8 cellular contexts compared by ENCODE assay signal in genomic region chr11:12066799-12067508, GRCh38. TPM values are rescaled to one million over a fixed set of nuclear protein-coding genes. Genes with fewer than 3 reads are reported as not detected.
DNase-seq lines count a peak whose midpoint lies in the region; ATAC-seq and TF ChIP-seq lines count a peak whose summit lies in the region.

No MANE protein-coding gene starts in this region.

- TF ChIP-seq POLR2A in ovary (IDR thresholded peaks at IDR 0.05) = no peak

- WGBS in mesendoderm (ENCODE audit: extremely low coverage, insufficient coverage, low lambda C conversion rate) = no CpG with 5 or more reads among the region's 8 CpGs
- WGBS in ovary, 3 donors = 38 to 49% (median 45%) methylated on average over 8 of the region's 8 CpGs

- no peaks in the 10 kb centered on the region for H3K79me2 ChIP-seq in mesendoderm (ENCODE audit: control insufficient read depth, insufficient read depth, low read length)

- no peak overlapping the region for H3K4ac ChIP-seq in mesendoderm (ENCODE audit: low read depth, low read length)

- peak; percentile 43 for DNase-seq in AG20443 (ENCODE audit: low spot score)
- DNase-seq in LoVo (ENCODE audit: low spot score) = peak; percentile 49
- peak; percentile 98 for DNase-seq in mesendoderm
- DNase-seq in GM19240 (ENCODE audit: insufficient read length, low spot score) = no peak
- DNase-seq in ovary = no peak
- DNase-seq in CD14-positive monocyte (ENCODE audit: low spot score) = no peak

- H3K4me1 Mint-ChIP-seq in brain (peaks cover 33% of the 10 kb centered on the region), CD14-positive monocyte (peaks cover 29% of the 10 kb centered on the region)

- no peak for TF ChIP-seq EP300 in ovary (IDR thresholded peaks at IDR 0.05)

- H3K56ac ChIP-seq in mesendoderm (ENCODE audit: low read length) = no peak overlapping the region

- H2BK15ac ChIP-seq in mesendoderm (replicated peaks; ENCODE audit: low read depth) = no peak overlapping the region

- H3K9ac ChIP-seq in mesendoderm (ENCODE audit: low read length) = no peak overlapping the region

- H3K4me3 ChIP-seq in mesendoderm (ENCODE audit: low read length) (no peak overlapping the region), ovary (no peak overlapping the region)

- H4K5ac ChIP-seq in mesendoderm (ENCODE audit: low read length) = no peak overlapping the region

- H3K27me3 ChIP-seq in mesendoderm (ENCODE audit: insufficient read depth, low read length, poor library complexity) (no peaks in the 10 kb centered on the region), ovary (no peaks in the 10 kb centered on the region)

- no peak overlapping the region for H2BK120ac ChIP-seq in mesendoderm (ENCODE audit: low read depth, low read length)

- TF ChIP-seq CTCF in brain (conservative IDR thresholded peaks at IDR 0.05) (no peak), ovary (IDR thresholded peaks at IDR 0.05) (no peak), CD14-positive monocyte (IDR thresholded peaks at IDR 0.05) (no peak)

- H3K9me3 Mint-ChIP-seq in brain = peaks cover 3 to 10% (median 5%) of the 10 kb centered on the region in 5 experiments
- peaks cover 0 to 6% (median 3%) of the 10 kb centered on the region in 7 donors for H3K9me3 Mint-ChIP-seq in CD14-positive monocyte

- no peaks in the 10 kb centered on the region for H3K36me3 Mint-ChIP-seq in brain
- peaks cover 0 to 3% of the 10 kb centered on the region in 2 donors for H3K36me3 Mint-ChIP-seq in CD14-positive monocyte

- no peaks in the 10 kb centered on the region for H3K36me3 ChIP-seq in mesendoderm (ENCODE audit: control insufficient read depth, insufficient read depth, low read length)
- no peaks in the 10 kb centered on the region for H3K36me3 ChIP-seq in ovary

- intact Hi-C loops in ovary (cut with DNase I) = no loop called here
- intact Hi-C loops in CD14-positive monocyte (cut with micrococcal nuclease) = no loop called here

- no peak overlapping the region for H3K23ac ChIP-seq in mesendoderm (ENCODE audit: low read length)

- H3K27me3 Mint-ChIP-seq in brain = no peaks in the 10 kb centered on the region
- peaks cover 4 to 7% (median 6%) of the 10 kb centered on the region in 3 donors for H3K27me3 Mint-ChIP-seq in CD14-positive monocyte (ENCODE audit: low read depth in 3 of 3)

- H3K4me1 ChIP-seq in mesendoderm (ENCODE audit: control insufficient read depth, low read depth, low read length) (peaks cover 8% of the 10 kb centered on the region), ovary (ENCODE audit: insufficient read depth) (no peaks in the 10 kb centered on the region)

- H2BK5ac ChIP-seq in mesendoderm (ENCODE audit: low read length) = no peak overlapping the region

- H3K27ac Mint-ChIP-seq in brain (peak overlapping the region; percentile 32 to 94 (median 87)), CD14-positive monocyte (peak overlapping the region in 2 of 7 donors; percentile 33 to 64)

- H3K4me3 Mint-ChIP-seq in brain (peak overlapping the region in 4 of 5 experiments; percentile 1 to 32 (median 12)), CD14-positive monocyte (peak overlapping the region in 1 of 2 donors; percentile 49)

- no peaks in the 10 kb centered on the region for H3K79me1 ChIP-seq in mesendoderm (ENCODE audit: low read length)

- H3K9me3 ChIP-seq in ovary = no peaks in the 10 kb centered on the region

- H4K8ac ChIP-seq in mesendoderm (ENCODE audit: low read depth, low read length) = no peak overlapping the region

- H2AK5ac ChIP-seq in mesendoderm (ENCODE audit: low read length) = no peak overlapping the region

- H3K27ac ChIP-seq in mesendoderm (ENCODE audit: low read depth, low read length) (peak overlapping the region; percentile 69), ovary (no peak overlapping the region)

- no peak overlapping the region for H3K4me2 ChIP-seq in mesendoderm (ENCODE audit: low read length)

- H3K18ac ChIP-seq in mesendoderm (ENCODE audit: low read length) = no peak overlapping the region

- ATAC-seq in GM18907 (IDR thresholded peaks at IDR 0.05; ENCODE audit: unreplicated experiment) = no peak

RNA-seq across cellular contexts. Expression of gene MICAL2, which starts 43.4 kb away (rescaled TPM):
- polyA plus RNA-seq in brain (ENCODE audit: insufficient read depth, low read depth, low replicate concordance) (62.9 TPM), ovary (10 to 100 TPM; 10.7 to 73.6 TPM), CD14-positive monocyte (10 to 100 TPM; 39.8 to 72.5 TPM)
- 6.5 TPM for polyA plus RNA-seq in mesendoderm (2013, experiment 1 of 2)
- polyA plus RNA-seq in mesendoderm (2013, experiment 2 of 2) = 7.2 TPM
- 10 to 100 TPM; 11.0 to 68.5 (median 32.5) TPM for total RNA-seq in ovary

RNA-seq across cellular contexts. Expression of gene DKK3, which starts 58.5 kb away (rescaled TPM):
- polyA plus RNA-seq in brain (ENCODE audit: insufficient read depth, low read depth, low replicate concordance) (236 TPM), ovary (100 to 1,000 TPM in 1 of 2 donors, 10 to 100 TPM in 1; 43.5 to 255 TPM), CD14-positive monocyte (not detected)
- 17.5 TPM for polyA plus RNA-seq in mesendoderm (2013, experiment 1 of 2)
- 17.2 TPM for polyA plus RNA-seq in mesendoderm (2013, experiment 2 of 2)
- total RNA-seq in ovary = 100 to 1,000 TPM in 1 of 7 donors, 10 to 100 TPM in 6; 33.9 to 102 (median 62.8) TPM

Comparison
In these comparisons a context has a peak if more than half of its experiments do, and no peak if none do; other contexts are left out.
1. DNase-seq: peak in AG20443 (single experiment), LoVo (single experiment) and mesendoderm (single experiment); none in GM19240 (single experiment), ovary (0 of 5) and CD14-positive monocyte (single experiment).
2. RNA of gene DKK3, which starts 58.5 kb away (polyA plus RNA-seq): 43.5 to 255 TPM in ovary and 236 TPM in brain (single experiment); not detected in CD14-positive monocyte; every median in the first group is over 10 times any median in the second.